ENCODE assay signal across 8 cellular contexts in the genomic region with DNA sequence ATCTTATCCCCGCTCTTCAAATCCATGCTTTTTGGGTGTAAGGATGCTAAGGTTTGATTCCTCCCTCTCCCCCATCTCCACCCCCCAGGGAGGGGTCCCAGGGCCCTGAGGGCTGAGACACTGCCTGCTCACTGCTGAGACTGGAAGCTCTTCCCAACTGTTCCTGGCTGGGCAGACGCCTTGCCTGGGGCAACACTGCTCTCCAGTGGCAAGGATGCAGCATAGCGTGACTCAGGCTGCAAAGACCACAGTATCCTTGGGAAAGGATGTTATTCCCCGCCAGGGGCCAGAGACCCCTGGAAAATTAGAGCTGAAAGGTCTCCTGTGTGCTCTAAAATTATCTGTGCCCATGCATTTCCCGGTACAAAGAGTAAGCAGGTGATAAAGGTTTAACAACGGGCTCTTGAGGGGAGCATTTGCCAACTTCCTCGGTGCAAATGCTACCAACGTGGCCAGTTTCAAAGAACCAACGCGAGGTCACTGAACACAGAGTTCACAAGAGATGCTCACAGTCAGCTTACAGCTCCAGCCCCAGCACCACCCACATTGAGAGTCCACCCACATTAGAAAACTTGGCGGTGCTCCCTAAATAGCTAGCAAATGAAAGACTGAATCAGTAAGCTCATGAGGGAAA.
A peak's percentile ranks its signal among the peaks of the same experiment; 100 is the strongest.
DNase-seq lines count a peak whose midpoint lies in the region; ATAC-seq, FAIRE-seq and TF ChIP-seq lines count a peak whose summit lies in the region.

No MANE protein-coding gene starts in this region.

- peaks cover 61% of the 10 kb centered on the region for H3K27me3 Mint-ChIP-seq in endodermal cell (ENCODE audit: insufficient read depth)
- peaks cover 33% of the 10 kb centered on the region for H3K27me3 Mint-ChIP-seq in mesothelial cell of epicardium (ENCODE audit: low read depth)

- no TSS peak for BruUV-seq in OCI-LY7 (replicated peaks; lab: Mats Ljungman, UMichigan)

- H2AFZ ChIP-seq in OCI-LY7 (ENCODE audit: low read length) = no peak overlapping the region

- no peak overlapping the region for H3K27ac Mint-ChIP-seq in endodermal cell
- H3K27ac Mint-ChIP-seq in mesothelial cell of epicardium = no peak overlapping the region

- ATAC-seq in GM18909 (IDR thresholded peaks at IDR 0.05; ENCODE audit: poor library complexity, unreplicated experiment) = no peak
- no peak for ATAC-seq in HG02610 (IDR thresholded peaks at IDR 0.05; ENCODE audit: unreplicated experiment)

- no peak overlapping the region for H3K9ac ChIP-seq in endodermal cell (ENCODE audit: extremely low read depth, low read length, poor library complexity, severe bottlenecking)

- intact Hi-C loops in OCI-LY7 (cut with micrococcal nuclease; ENCODE audit: unreplicated experiment) = loop anchor here (1.0 to 10.0 kb wide), 2 partner anchors 272 to 703 kb away; a partner anchor contains a TSS

- peak; percentile 69 for DNase-seq in A172 (ENCODE audit: low spot score)
- peak; percentile 15 for DNase-seq in GM19239 (ENCODE audit: insufficient read length, low spot score)
- peak; percentile 30 for DNase-seq in OCI-LY7 (ENCODE audit: low spot score)
- DNase-seq in endodermal cell = peak; percentile 87
- peak in 1 of 2 experiments; percentile 73 for DNase-seq in mesothelial cell of epicardium (ENCODE audit: low spot score in 2 of 2, unreplicated experiment in 2 of 2)
- DNase-seq in coronary artery (ENCODE audit: low spot score) = no peak

- H3K4me3 Mint-ChIP-seq in endodermal cell (no peak overlapping the region), mesothelial cell of epicardium (no peak overlapping the region)

- H3K36me3 ChIP-seq in OCI-LY7 (ENCODE audit: insufficient read depth, low read length) = no peaks in the 10 kb centered on the region
- H3K36me3 ChIP-seq in endodermal cell (ENCODE audit: control insufficient read depth, insufficient read depth, low read length) = no peaks in the 10 kb centered on the region

- H3K9me3 ChIP-seq in OCI-LY7 (ENCODE audit: low read length) = no peaks in the 10 kb centered on the region
- no peaks in the 10 kb centered on the region for H3K9me3 ChIP-seq in endodermal cell (ENCODE audit: control insufficient read depth, low read length)

- no peaks in the 10 kb centered on the region for H3K79me2 ChIP-seq in OCI-LY7 (ENCODE audit: insufficient read depth, low read depth, low read length)

- no peaks in the 10 kb centered on the region for H3K4me1 ChIP-seq in OCI-LY7 (ENCODE audit: insufficient read depth, low read length, poor library complexity, severe bottlenecking)
- H3K4me1 ChIP-seq in endodermal cell (ENCODE audit: control insufficient read depth, insufficient read depth, low read length) = no peaks in the 10 kb centered on the region

- H3K4me3 ChIP-seq in OCI-LY7 (ENCODE audit: low read depth, low read length, poor library complexity, severe bottlenecking) (no peak overlapping the region), endodermal cell (ENCODE audit: low read length) (no peak overlapping the region), coronary artery (no peak overlapping the region)

- no peak for FAIRE-seq in GM19239 (lab: Jason Lieb, UNC)

- POLR2A ChIA-PET in OCI-LY7 (lab: Charles Lee) = no interaction called here

- H3K27me3 ChIP-seq in endodermal cell (ENCODE audit: control insufficient read depth, insufficient read depth, low read length, poor library complexity, severe bottlenecking) = peaks cover 50% of the 10 kb centered on the region

- CTCF ChIA-PET in OCI-LY7 (lab: Charles Lee; ENCODE audit: unreplicated experiment) = interaction anchor here (0.6 kb wide), 2 partner anchors 99 to 113 kb away, joined by 3 to 4 read pairs; no protein-coding TSS in a partner anchor

- H3K36me3 Mint-ChIP-seq in endodermal cell (ENCODE audit: low read depth) (no peaks in the 10 kb centered on the region), mesothelial cell of epicardium (no peaks in the 10 kb centered on the region)

- H3K27ac ChIP-seq in OCI-LY7 (ENCODE audit: low read depth, low read length, poor library complexity, severe bottlenecking) = no peak overlapping the region
- H3K27ac ChIP-seq in endodermal cell (ENCODE audit: low read depth, low read length) = no peak overlapping the region
- no peak overlapping the region for H3K27ac ChIP-seq in coronary artery

- no peaks in the 10 kb centered on the region for H3K9me3 Mint-ChIP-seq in endodermal cell
- no peaks in the 10 kb centered on the region for H3K9me3 Mint-ChIP-seq in mesothelial cell of epicardium

- H3K4me1 Mint-ChIP-seq in endodermal cell (no peaks in the 10 kb centered on the region), mesothelial cell of epicardium (no peaks in the 10 kb centered on the region)

- no peak overlapping the region for H3K4me2 ChIP-seq in OCI-LY7 (ENCODE audit: low read length)

- H4K20me1 ChIP-seq in OCI-LY7 (ENCODE audit: insufficient read depth, low read length) = no peaks in the 10 kb centered on the region

- TF ChIP-seq CTCF in OCI-LY7 (conservative IDR thresholded peaks at IDR 0.05; ENCODE audit: low read length) = peak; percentile 79
- TF ChIP-seq CTCF in endodermal cell (conservative IDR thresholded peaks at IDR 0.05) = peak; percentile 97
- TF ChIP-seq CTCF in mesothelial cell of epicardium (IDR thresholded peaks at IDR 0.05; ENCODE audit: unreplicated experiment) = peak; percentile 56
- no peak for TF ChIP-seq CTCF in coronary artery (IDR thresholded peaks at IDR 0.05)

- 27 to 35% methylated on average over 8 to 11 of the region's 11 CpGs for WGBS in endodermal cell (ENCODE audit: insufficient coverage in 1 of 2, insufficient read length in 1 of 2), 2 experiments

- H3K9me2 ChIP-seq in OCI-LY7 (ENCODE audit: insufficient read depth, low read length) = no peaks in the 10 kb centered on the region
